1 cellular context compared by ENCODE assay signal in genomic region chr9:72843525-72844439, GRCh38.
TF ChIP-seq lines count a peak whose summit lies in the region.

No MANE protein-coding gene starts in this region.

TF ChIP-seq in HCT116, 20 proteins besides CTCF, POLR2A, EP300 and RAD21 (continued from another document):
- TF ChIP-seq ELF1 (IDR thresholded peaks at IDR 0.05; ENCODE audit: borderline replicate concordance, low read depth) (no peak), SP1 (IDR thresholded peaks at IDR 0.05; ENCODE audit: low read depth) (no peak), CEBPB (IDR thresholded peaks at IDR 0.05; ENCODE audit: low read depth) (no peak)
